Comparison of ENCODE assay signal across 9 cellular contexts in the genomic region with DNA sequence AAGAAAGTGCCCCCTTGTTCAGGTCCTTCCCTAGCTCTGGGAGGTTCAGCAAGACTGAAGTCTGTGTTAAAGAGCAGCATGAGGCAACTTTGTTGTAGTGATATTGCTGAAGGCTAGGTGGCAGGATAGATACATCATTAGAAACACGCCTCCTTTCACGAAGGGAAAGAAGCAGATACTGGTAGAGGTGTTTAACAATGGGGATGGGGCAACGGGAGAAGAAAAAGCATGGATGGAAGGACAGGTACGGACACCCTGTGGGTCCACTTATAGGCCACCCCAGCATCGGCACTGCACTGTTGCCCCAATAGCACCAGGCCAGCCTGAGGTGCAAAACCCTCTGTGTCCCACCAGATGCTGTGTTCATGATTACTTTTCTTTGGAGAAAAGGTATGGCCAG. TPM values are rescaled to one million over a fixed set of nuclear protein-coding genes. Genes with fewer than 3 reads are reported as not detected.
DNase-seq lines count a peak whose midpoint lies in the region; ATAC-seq, FAIRE-seq and TF ChIP-seq lines count a peak whose summit lies in the region.
"Had no signal": no experiment of that assay in that cellular context is flagged by ENCODE, and none has a peak within 500 bp of the region (broad histone marks: within the 10 kb centered on the region; RNA-seq: fewer than 3 reads in every experiment).

No MANE protein-coding gene starts in this region.

- no peaks in the 10 kb centered on the region for H3K36me3 ChIP-seq in right atrium auricular region
- no peaks in the 10 kb centered on the region for H3K36me3 ChIP-seq in liver (ENCODE audit: control insufficient read depth in 4 of 4, insufficient read depth in 3 of 4, low read depth in 1 of 4, low read length in 3 of 4)

- H3K4me3 Mint-ChIP-seq in central memory CD8-positive, alpha-beta T cell, result no peak overlapping the region
- H3K4me3 Mint-ChIP-seq: activated naive CD4-positive, alpha-beta T cell treated with anti-CD3 and anti-CD28 coated beads, Interleukin-2, amount 50 U/mL, for 24 hours had no signal

- peaks cover 0 to 50% of the 10 kb centered on the region in 2 donors for H3K4me1 ChIP-seq in right atrium auricular region
- H3K4me1 ChIP-seq in liver (ENCODE audit: control insufficient read depth in 4 of 4, insufficient read depth in 4 of 4, low read length in 3 of 4), result peaks cover 6 to 15% (median 11%) of the 10 kb centered on the region in 4 donors

- WGBS in liver, result 9% methylated on average over 5 of the region's 5 CpGs

- intact Hi-C loops in Right ventricle myocardium inferior (cut with DNase I), result loop anchor here (5.0 to 10.0 kb wide), 8 partner anchors 73 to 1013 kb away; no protein-coding TSS in a partner anchor

- TF ChIP-seq CTCF in right atrium auricular region (IDR thresholded peaks at IDR 0.05), result peak in 1 of 2 donors; percentile 74
- TF ChIP-seq CTCF in liver (IDR thresholded peaks at IDR 0.05; ENCODE audit: low read depth, low read length, missing input control), result peak; percentile 72

- H3K27me3 ChIP-seq in right atrium auricular region (no peaks in the 10 kb centered on the region), liver (ENCODE audit: control insufficient read depth in 4 of 4, insufficient read depth in 4 of 4, low read length in 3 of 4) (peaks cover 0 to 12% (median 6%) of the 10 kb centered on the region in 4 donors)

- peak; percentile 53 for FAIRE-seq in urothelium cell line (lab: Jason Lieb, UNC)

- H3K4me1 Mint-ChIP-seq in central memory CD8-positive, alpha-beta T cell, result peaks cover 16% of the 10 kb centered on the region

- H3K36me3 Mint-ChIP-seq in central memory CD8-positive, alpha-beta T cell (ENCODE audit: insufficient read depth), result no peaks in the 10 kb centered on the region
- H3K36me3 Mint-ChIP-seq: activated naive CD4-positive, alpha-beta T cell treated with anti-CD3 and anti-CD28 coated beads, Interleukin-2, amount 50 U/mL, for 24 hours had no signal

- no peak overlapping the region for H3K4me3 ChIP-seq in right atrium auricular region
- no peak overlapping the region for H3K4me3 ChIP-seq in liver (ENCODE audit: low read depth in 1 of 3, low read length in 3 of 3)

- H3K9me3 ChIP-seq in right atrium auricular region, result no peaks in the 10 kb centered on the region
- H3K9me3 ChIP-seq in liver (ENCODE audit: control insufficient read depth in 4 of 4, low read length in 3 of 4), result no peaks in the 10 kb centered on the region

- no peak overlapping the region for H3K27ac Mint-ChIP-seq in central memory CD8-positive, alpha-beta T cell (ENCODE audit: low read depth)
- H3K27ac Mint-ChIP-seq: activated naive CD4-positive, alpha-beta T cell treated with anti-CD3 and anti-CD28 coated beads, Interleukin-2, amount 50 U/mL, for 24 hours had no signal

- no peak overlapping the region for H3K9ac ChIP-seq in liver (ENCODE audit: low read depth in 1 of 2, low read length in 2 of 2)

- H3K27ac ChIP-seq in right atrium auricular region, result no peak overlapping the region
- no peak overlapping the region for H3K27ac ChIP-seq in liver (ENCODE audit: low read depth in 1 of 2, low read length in 2 of 2)

- in situ Hi-C loops in KBM-7 (cut with MboI; ENCODE audit: low pct_unique_long_range_greater_than_20kb, low sequenced_read_pairs), result no loop called here

- H3K9me3 Mint-ChIP-seq in central memory CD8-positive, alpha-beta T cell, result no peaks in the 10 kb centered on the region
- H3K9me3 Mint-ChIP-seq: activated naive CD4-positive, alpha-beta T cell treated with anti-CD3 and anti-CD28 coated beads, Interleukin-2, amount 50 U/mL, for 24 hours had no signal

- H3K27me3 Mint-ChIP-seq in central memory CD8-positive, alpha-beta T cell, result peaks cover 12% of the 10 kb centered on the region

- TF ChIP-seq RAD21 in liver (IDR thresholded peaks at IDR 0.05), result peak; percentile 94

- peak; percentile 41 for ATAC-seq in Right ventricle myocardium inferior
- ATAC-seq in central memory CD8-positive, alpha-beta T cell (replicated peaks; ENCODE audit: extremely low read depth, poor library complexity, severe bottlenecking), result peak; percentile 32

- DNase-seq in Right ventricle myocardium inferior (ENCODE audit: missing footprints) (peak; percentile 65), right atrium auricular region (ENCODE audit: low spot score) (no peak), KBM-7 (peak; percentile 52), NOMO-1 treated with DMSO at 0.1 percent for 48 hours (lab: John Stamatoyannopoulos, UW; ENCODE audit: unreplicated experiment) (peak; percentile 50), urothelium cell line (ENCODE audit: low spot score) (peak; percentile 67)
- DNase-seq in central memory CD8-positive, alpha-beta T cell (ENCODE audit: low spot score in 2 of 2), result no peak
- DNase-seq in activated naive CD4-positive, alpha-beta T cell treated with anti-CD3 and anti-CD28 coated beads, Interleukin-2, amount 50 U/mL, for 16 hours, result no peak

TF ChIP-seq in liver, 16 proteins besides CTCF, POLR2A, EP300 and RAD21:
- no peak for TF ChIP-seq YY1 (IDR thresholded peaks at IDR 0.05)
- no peak for TF ChIP-seq GABPA (IDR thresholded peaks at IDR 0.05 in 1 of 2, conservative IDR thresholded peaks at IDR 0.05 in 1 of 2)
- no peak for TF ChIP-seq JUND (IDR thresholded peaks at IDR 0.05)
- TF ChIP-seq NR2F2 (IDR thresholded peaks at IDR 0.05), result no peak
- no peak for TF ChIP-seq FOXA2 (IDR thresholded peaks at IDR 0.05)
- TF ChIP-seq HNF4G (IDR thresholded peaks at IDR 0.05), result no peak
- no peak for TF ChIP-seq ZBTB33 (IDR thresholded peaks at IDR 0.05)
- peak; percentile 47 for TF ChIP-seq ATF3 (IDR thresholded peaks at IDR 0.05)
- no peak for TF ChIP-seq EGR1 (IDR thresholded peaks at IDR 0.05; ENCODE audit: low read depth in 2 of 2)
- TF ChIP-seq, protein P1, sequence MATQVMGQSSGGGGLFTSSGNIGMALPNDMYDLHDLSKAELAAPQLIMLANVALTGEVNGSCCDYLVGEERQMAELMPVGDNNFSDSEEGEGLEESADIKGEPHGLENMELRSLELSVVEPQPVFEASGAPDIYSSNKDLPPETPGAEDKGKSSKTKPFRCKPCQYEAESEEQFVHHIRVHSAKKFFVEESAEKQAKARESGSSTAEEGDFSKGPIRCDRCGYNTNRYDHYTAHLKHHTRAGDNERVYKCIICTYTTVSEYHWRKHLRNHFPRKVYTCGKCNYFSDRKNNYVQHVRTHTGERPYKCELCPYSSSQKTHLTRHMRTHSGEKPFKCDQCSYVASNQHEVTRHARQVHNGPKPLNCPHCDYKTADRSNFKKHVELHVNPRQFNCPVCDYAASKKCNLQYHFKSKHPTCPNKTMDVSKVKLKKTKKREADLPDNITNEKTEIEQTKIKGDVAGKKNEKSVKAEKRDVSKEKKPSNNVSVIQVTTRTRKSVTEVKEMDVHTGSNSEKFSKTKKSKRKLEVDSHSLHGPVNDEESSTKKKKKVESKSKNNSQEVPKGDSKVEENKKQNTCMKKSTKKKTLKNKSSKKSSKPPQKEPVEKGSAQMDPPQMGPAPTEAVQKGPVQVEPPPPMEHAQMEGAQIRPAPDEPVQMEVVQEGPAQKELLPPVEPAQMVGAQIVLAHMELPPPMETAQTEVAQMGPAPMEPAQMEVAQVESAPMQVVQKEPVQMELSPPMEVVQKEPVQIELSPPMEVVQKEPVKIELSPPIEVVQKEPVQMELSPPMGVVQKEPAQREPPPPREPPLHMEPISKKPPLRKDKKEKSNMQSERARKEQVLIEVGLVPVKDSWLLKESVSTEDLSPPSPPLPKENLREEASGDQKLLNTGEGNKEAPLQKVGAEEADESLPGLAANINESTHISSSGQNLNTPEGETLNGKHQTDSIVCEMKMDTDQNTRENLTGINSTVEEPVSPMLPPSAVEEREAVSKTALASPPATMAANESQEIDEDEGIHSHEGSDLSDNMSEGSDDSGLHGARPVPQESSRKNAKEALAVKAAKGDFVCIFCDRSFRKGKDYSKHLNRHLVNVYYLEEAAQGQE (IDR thresholded peaks at IDR 0.05), result no peak
- no peak for TF ChIP-seq SP1 (IDR thresholded peaks at IDR 0.05)
- TF ChIP-seq HNF4A (conservative IDR thresholded peaks at IDR 0.05), result peak in 1 of 2 donors; percentile 16
- no peak for TF ChIP-seq FOXA1 (IDR thresholded peaks at IDR 0.05)
- no peak for TF ChIP-seq TAF1 (conservative IDR thresholded peaks at IDR 0.05)
- TF ChIP-seq RXRA (IDR thresholded peaks at IDR 0.05), result peak in 1 of 2 donors; percentile 17
- no peak for TF ChIP-seq MAX (IDR thresholded peaks at IDR 0.05)

RNA-seq across cellular contexts. Expression of gene IGFBP5, which starts 3.5 kb away (rescaled TPM):
- total RNA-seq in Right ventricle myocardium inferior (156 TPM), right atrium auricular region (100 to 1,000 TPM; 169 to 554 TPM), liver (10 to 100 TPM in 1 of 2 donors, 1 to 10 TPM in 1; 2.3 to 43.4 TPM)
- polyA plus RNA-seq in liver, result 10 to 100 TPM; 13.0 to 15.7 TPM

Comparison
In these comparisons a context has a peak if more than half of its experiments do, and no peak if none do; other contexts are left out.
1. DNase-seq: peak in Right ventricle myocardium inferior (single experiment), KBM-7 (single experiment), NOMO-1 treated with DMSO at 0.1 percent for 48 hours (single experiment) and urothelium cell line (single experiment); none in right atrium auricular region (single experiment), central memory CD8-positive, alpha-beta T cell (0 of 2) and activated naive CD4-positive, alpha-beta T cell treated with anti-CD3 and anti-CD28 coated beads, Interleukin-2, amount 50 U/mL, for 16 hours (single experiment).